41 cellular contexts compared by ENCODE assay signal in the genomic region with DNA sequence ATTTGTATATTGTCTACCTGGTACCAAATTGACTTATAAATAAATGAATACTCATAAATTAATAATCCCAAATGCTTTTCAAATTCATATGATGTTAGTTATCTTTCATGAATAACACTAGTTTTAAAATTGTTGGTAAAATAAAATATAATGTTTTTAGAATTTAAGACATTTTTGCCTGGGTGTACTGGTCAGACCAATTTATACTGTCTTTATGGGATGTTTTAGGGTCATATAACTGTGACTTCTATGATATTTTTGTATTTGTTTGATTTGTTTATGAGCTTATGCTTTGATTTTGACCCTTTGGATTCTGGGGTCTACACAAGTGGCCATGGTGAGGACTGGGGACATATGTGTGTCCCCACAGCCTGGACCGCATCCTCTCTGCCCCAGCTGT. TPM values are rescaled to one million over a fixed set of nuclear protein-coding genes. Genes with fewer than 3 reads are reported as not detected.
"Had no signal": no experiment of that assay in that cellular context is flagged by ENCODE, and none has a peak within 500 bp of the region (broad histone marks: within the 10 kb centered on the region; RNA-seq: fewer than 3 reads in every experiment).

No MANE protein-coding gene starts in this region.

- H3K36me3 ChIP-seq: adrenal gland, ascending aorta, brain microvascular endothelial cell, breast epithelium, cardiac muscle cell had no signal

- DNase-seq: activated effector memory CD4-positive, alpha-beta T cell treated with anti-CD3 and anti-CD28 coated beads, Interleukin-2, amount 50 U/mL, for 16 hours; activated effector memory CD4-positive, alpha-beta T cell treated with Interleukin-2 at 50 U/mL for 16 hours; activated gamma-delta T cell; activated gamma-delta T cell treated with Interleukin-2 at 50 U/mL for 16 hours; activated naive CD4-positive, alpha-beta T cell; activated naive CD4-positive, alpha-beta T cell treated with anti-CD3 and anti-CD28 coated beads for 36 hours; activated naive CD4-positive, alpha-beta T cell treated with anti-CD3 and anti-CD28 coated beads, Interleukin-2, amount 10 ng/mL, durations not matched to agents 7 days and 5 days; activated naive CD4-positive, alpha-beta T cell treated with anti-CD3 and anti-CD28 coated beads, Interleukin-2, amount 50 U/mL, for 16 hours; activated naive CD4-positive, alpha-beta T cell treated with Interleukin-2 at 50 U/mL for 16 hours; activated naive CD8-positive, alpha-beta T cell treated with anti-CD3 and anti-CD28 coated beads for 36 hours; activated naive CD8-positive, alpha-beta T cell treated with anti-CD3 and anti-CD28 coated beads, Interleukin-2, amount 10 ng/mL, durations not matched to agents 7 days and 5 days; activated naive CD8-positive, alpha-beta T cell treated with anti-CD3 and anti-CD28 coated beads, Interleukin-2, amount 50 U/mL, for 24 hours; activated T-cell treated with anti-CD3 and anti-CD28 coated beads, Interleukin-2, amount 50 U/mL, for 24 hours; activated T-cell treated with anti-CD3 and anti-CD28 coated beads, Interleukin-2, amount 50 U/mL, for 4 hours; activated T-cell treated with anti-CD3 and anti-CD28 coated beads, Interleukin-2, amount 50 U/mL, for 48 hours; activated T-cell treated with anti-CD3 and anti-CD28 coated beads, Interleukin-2, amount 50 U/mL, for 72 hours; adrenal gland; amniotic stem cell; amygdala; anterior cingulate cortex; aorta; body of pancreas; brain microvascular endothelial cell; caudate nucleus; central memory CD4-positive, alpha-beta T cell; cerebellar nuclear complex had no signal

- H3K27me3 Mint-ChIP-seq: activated naive CD4-positive, alpha-beta T cell treated with anti-CD3 and anti-CD28 coated beads, Interleukin-2, amount 10 ng/mL, durations not matched to agents 7 days and 5 days had no signal

- H3K4me1 ChIP-seq: adrenal gland, ascending aorta, body of pancreas, breast epithelium had no signal

- H3K4me3 Mint-ChIP-seq: activated naive CD4-positive, alpha-beta T cell treated with anti-CD3 and anti-CD28 coated beads for 36 hours; activated naive CD4-positive, alpha-beta T cell treated with anti-CD3 and anti-CD28 coated beads, Interleukin-2, amount 10 ng/mL, durations not matched to agents 7 days and 5 days; activated naive CD4-positive, alpha-beta T cell treated with anti-CD3 and anti-CD28 coated beads, Interleukin-2, amount 50 U/mL, for 24 hours; activated naive CD8-positive, alpha-beta T cell; activated naive CD8-positive, alpha-beta T cell treated with anti-CD3 and anti-CD28 coated beads for 36 hours; activated naive CD8-positive, alpha-beta T cell treated with anti-CD3 and anti-CD28 coated beads, Interleukin-2, amount 10 ng/mL, durations not matched to agents 7 days and 5 days; activated naive CD8-positive, alpha-beta T cell treated with anti-CD3 and anti-CD28 coated beads, Interleukin-2, amount 50 U/mL, for 24 hours; activated T-cell treated with anti-CD3 and anti-CD28 coated beads, Interleukin-2, amount 50 U/mL, for 24 hours; activated T-cell treated with anti-CD3 and anti-CD28 coated beads, Interleukin-2, amount 50 U/mL, for 4 hours; activated T-cell treated with anti-CD3 and anti-CD28 coated beads, Interleukin-2, amount 50 U/mL, for 72 hours; activated T-helper 1 cell treated with anti-CD3 and anti-CD28 coated beads, Interleukin-12 subunit alpha, Interleukin-12 subunit beta, Interleukin-2, Interleukin-4 antibody, amounts not matched to agents 30 ng/mL and 10 ng/mL and 1 ng/mL, durations not matched to agents 14 hours and 24 hours and 36 hours; activated T-helper 17 cell treated with anti-CD3 and anti-CD28 coated beads, Interleukin-2, amount 50 U/mL, for 72 hours; brain; central memory CD8-positive, alpha-beta T cell had no signal

- H3K27ac ChIP-seq: adrenal gland, ascending aorta, body of pancreas, brain microvascular endothelial cell, breast epithelium, cardiac muscle cell had no signal

- H3K27ac Mint-ChIP-seq: activated naive CD4-positive, alpha-beta T cell treated with anti-CD3 and anti-CD28 coated beads for 36 hours; activated naive CD4-positive, alpha-beta T cell treated with anti-CD3 and anti-CD28 coated beads, Interleukin-2, amount 10 ng/mL, durations not matched to agents 7 days and 5 days; activated naive CD4-positive, alpha-beta T cell treated with anti-CD3 and anti-CD28 coated beads, Interleukin-2, amount 50 U/mL, for 24 hours; activated naive CD4-positive, alpha-beta T cell treated with anti-CD3 and anti-CD28 coated beads, Interleukin-2, amount 50 U/mL, for 72 hours; activated naive CD8-positive, alpha-beta T cell; activated naive CD8-positive, alpha-beta T cell treated with anti-CD3 and anti-CD28 coated beads for 36 hours; activated naive CD8-positive, alpha-beta T cell treated with anti-CD3 and anti-CD28 coated beads, Interleukin-2, amount 10 ng/mL, durations not matched to agents 7 days and 5 days; activated naive CD8-positive, alpha-beta T cell treated with anti-CD3 and anti-CD28 coated beads, Interleukin-2, amount 50 U/mL, for 24 hours; activated T-cell treated with anti-CD3 and anti-CD28 coated beads, Interleukin-2, amount 50 U/mL, for 24 hours; activated T-cell treated with anti-CD3 and anti-CD28 coated beads, Interleukin-2, amount 50 U/mL, for 72 hours; activated T-helper 1 cell treated with anti-CD3 and anti-CD28 coated beads, Interleukin-12 subunit alpha, Interleukin-12 subunit beta, Interleukin-2, Interleukin-4 antibody, amounts not matched to agents 30 ng/mL and 10 ng/mL and 1 ng/mL, durations not matched to agents 14 hours and 24 hours and 36 hours; activated T-helper 17 cell treated with anti-CD3 and anti-CD28 coated beads, Interleukin-2, amount 50 U/mL, for 72 hours; activated T-helper 2 cell treated with anti-CD3 and anti-CD28 coated beads, Interferon-gamma antibody, Interleukin-2, Interleukin-4, amounts not matched to agents 10 μg/mL and 5 μg/mL and 100 μg/mL, durations not matched to agents 14 hours and 24 hours and 36 hours; brain had no signal

- H3K4me3 ChIP-seq: adrenal gland, ascending aorta, body of pancreas, breast epithelium, cardiac muscle cell had no signal

- ATAC-seq: activated naive CD4-positive, alpha-beta T cell treated with anti-CD3 and anti-CD28 coated beads, Interleukin-2, amount 50 U/mL, for 72 hours; activated naive CD8-positive, alpha-beta T cell treated with anti-CD3 and anti-CD28 coated beads, Interleukin-2, amount 50 U/mL, for 24 hours; activated T-cell treated with anti-CD3 and anti-CD28 coated beads, Interleukin-2, amount 50 U/mL, for 4 hours; activated T-cell treated with anti-CD3 and anti-CD28 coated beads, Interleukin-2, amount 50 U/mL, for 72 hours; activated T-helper 17 cell treated with anti-CD3 and anti-CD28 coated beads, Interleukin-2, amount 50 U/mL, for 72 hours; body of pancreas had no signal

- H3K9me3 Mint-ChIP-seq: activated naive CD8-positive, alpha-beta T cell treated with anti-CD3 and anti-CD28 coated beads, Interleukin-2, amount 10 ng/mL, durations not matched to agents 7 days and 5 days; activated T-helper 1 cell treated with anti-CD3 and anti-CD28 coated beads, Interleukin-12 subunit alpha, Interleukin-12 subunit beta, Interleukin-2, Interleukin-4 antibody, amounts not matched to agents 30 ng/mL and 10 ng/mL and 1 ng/mL, durations not matched to agents 14 hours and 24 hours and 36 hours; activated T-helper 2 cell treated with anti-CD3 and anti-CD28 coated beads, Interferon-gamma antibody, Interleukin-2, Interleukin-4, amounts not matched to agents 10 μg/mL and 5 μg/mL and 100 μg/mL, durations not matched to agents 14 hours and 24 hours and 36 hours had no signal

- H3K36me3 Mint-ChIP-seq: activated naive CD4-positive, alpha-beta T cell treated with anti-CD3 and anti-CD28 coated beads, Interleukin-2, amount 10 ng/mL, durations not matched to agents 7 days and 5 days; activated naive CD4-positive, alpha-beta T cell treated with anti-CD3 and anti-CD28 coated beads, Interleukin-2, amount 50 U/mL, for 24 hours; activated naive CD4-positive, alpha-beta T cell treated with anti-CD3 and anti-CD28 coated beads, Interleukin-2, amount 50 U/mL, for 72 hours; activated naive CD8-positive, alpha-beta T cell treated with anti-CD3 and anti-CD28 coated beads for 36 hours; activated naive CD8-positive, alpha-beta T cell treated with anti-CD3 and anti-CD28 coated beads, Interleukin-2, amount 10 ng/mL, durations not matched to agents 7 days and 5 days; brain had no signal

- H3K27me3 ChIP-seq: adrenal gland, ascending aorta, body of pancreas, brain microvascular endothelial cell, breast epithelium, cardiac muscle cell had no signal

- FAIRE-seq: astrocyte, bronchial epithelial cell had no signal

- H3K9me3 ChIP-seq: adrenal gland, ascending aorta, body of pancreas had no signal

- H3K4me1 Mint-ChIP-seq: activated naive CD4-positive, alpha-beta T cell treated with anti-CD3 and anti-CD28 coated beads, Interleukin-2, amount 10 ng/mL, durations not matched to agents 7 days and 5 days; activated naive CD4-positive, alpha-beta T cell treated with anti-CD3 and anti-CD28 coated beads, Interleukin-2, amount 50 U/mL, for 24 hours; activated naive CD8-positive, alpha-beta T cell treated with anti-CD3 and anti-CD28 coated beads for 36 hours; activated naive CD8-positive, alpha-beta T cell treated with anti-CD3 and anti-CD28 coated beads, Interleukin-2, amount 10 ng/mL, durations not matched to agents 7 days and 5 days; activated naive CD8-positive, alpha-beta T cell treated with anti-CD3 and anti-CD28 coated beads, Interleukin-2, amount 50 U/mL, for 24 hours; activated T-helper 17 cell treated with anti-CD3 and anti-CD28 coated beads, Interleukin-2, amount 50 U/mL, for 72 hours; brain; central memory CD8-positive, alpha-beta T cell had no signal

RNA-seq across cellular contexts. Expression of a gene that starts 54.1 kb away (rescaled TPM):
- total RNA-seq: activated naive CD4-positive, alpha-beta T cell treated with anti-CD3 and anti-CD28 coated beads for 36 hours; activated naive CD4-positive, alpha-beta T cell treated with anti-CD3 and anti-CD28 coated beads, Interleukin-2, amount 50 U/mL, for 72 hours; activated naive CD8-positive, alpha-beta T cell treated with anti-CD3 and anti-CD28 coated beads for 36 hours; activated naive CD8-positive, alpha-beta T cell treated with anti-CD3 and anti-CD28 coated beads, Interleukin-2, amount 10 ng/mL, durations not matched to agents 7 days and 5 days; activated T-cell treated with anti-CD3 and anti-CD28 coated beads, Interleukin-2, amount 50 U/mL, for 4 hours; activated T-cell treated with anti-CD3 and anti-CD28 coated beads, Interleukin-2, amount 50 U/mL, for 72 hours; activated T-helper 1 cell treated with anti-CD3 and anti-CD28 coated beads, Interleukin-12 subunit alpha, Interleukin-12 subunit beta, Interleukin-2, Interleukin-4 antibody, amounts not matched to agents 30 ng/mL and 10 ng/mL and 1 ng/mL, durations not matched to agents 14 hours and 24 hours and 36 hours; activated T-helper 17 cell treated with anti-CD3 and anti-CD28 coated beads, Interleukin-2, amount 50 U/mL, for 72 hours; activated T-helper 2 cell treated with anti-CD3 and anti-CD28 coated beads, Interferon-gamma antibody, Interleukin-2, Interleukin-4, amounts not matched to agents 10 μg/mL and 5 μg/mL and 100 μg/mL, durations not matched to agents 14 hours and 24 hours and 36 hours; adrenal gland; aorta; ascending aorta; cardiac muscle cell; cardiac septum; cerebellum had no signal
- polyA plus RNA-seq: aorta, cardiac muscle cell had no signal
